15 cellular contexts compared by ENCODE assay signal in genomic region chr4:80948995-80949394, GRCh38.
"Had no signal": no experiment of that assay in that cellular context is flagged by ENCODE, and none has a peak within 500 bp of the region (broad histone marks: within the 10 kb centered on the region; RNA-seq: fewer than 3 reads in every experiment).

No MANE protein-coding gene starts in this region.

- H3K27me3 ChIP-seq: adrenal gland, hepatocyte, ovary, testis had no signal

- H3K9me3 ChIP-seq: adrenal gland, ovary, testis had no signal

- H3K4me3 ChIP-seq: adrenal gland, hepatocyte, ovary, testis had no signal

- ATAC-seq: activated T-helper 17 cell treated with anti-CD3 and anti-CD28 coated beads, Interleukin-2, amount 50 U/mL, for 72 hours had no signal

- H3K4me1 ChIP-seq: adrenal gland, testis had no signal

- H2AFZ ChIP-seq: hepatocyte had no signal

- H3K4me2 ChIP-seq: hepatocyte had no signal

- H3K79me2 ChIP-seq: hepatocyte had no signal

- H3K36me3 ChIP-seq: adrenal gland, ovary had no signal

- DNase-seq: activated CD4-positive, alpha-beta T cell treated with anti-CD3 and anti-CD28 coated beads, Interleukin-2, amount 50 U/mL, for 1 hour; activated CD4-positive, CD25-positive, alpha-beta regulatory T cell; activated naive CD4-positive, alpha-beta T cell treated with anti-CD3 and anti-CD28 coated beads, Interleukin-2, amount 10 ng/mL, durations not matched to agents 7 days and 5 days; activated T-cell treated with anti-CD3 and anti-CD28 coated beads for 4 hours; adrenal gland; caudate nucleus; cortex of kidney; effector CD8-positive, alpha-beta T cell; kidney; mesendoderm; ovary; stimulated activated CD4-positive, alpha-beta T cell treated with anti-CD3 and anti-CD28 coated beads, Interleukin-2, amount 100 ng/mL, for 48 hours; testis had no signal

- H3K27ac ChIP-seq: adrenal gland, hepatocyte, ovary, testis had no signal
